Comparison of ENCODE assay signal across 8 cellular contexts in genomic region chr12:66131067-66131688, GRCh38. TPM values are rescaled to one million over a fixed set of nuclear protein-coding genes. Genes with fewer than 3 reads are reported as not detected.
DNase-seq lines count a peak whose midpoint lies in the region; ATAC-seq and TF ChIP-seq lines count a peak whose summit lies in the region.

No MANE protein-coding gene starts in this region.

- H3K36me3 ChIP-seq in heart left ventricle (peaks cover 0 to 30% (median 27%) of the 10 kb centered on the region in 9 donors), SU-DHL-6 (ENCODE audit: low read length) (peaks cover 22% of the 10 kb centered on the region), skeletal muscle tissue (ENCODE audit: control insufficient read depth in 3 of 3, insufficient read depth in 3 of 3, low read length in 3 of 3) (peaks cover 0 to 17% (median 14%) of the 10 kb centered on the region in 3 donors)

- H3K9me3 ChIP-seq in heart left ventricle (no peaks in the 10 kb centered on the region), SU-DHL-6 (ENCODE audit: insufficient read depth, low read length) (no peaks in the 10 kb centered on the region), skeletal muscle tissue (ENCODE audit: control insufficient read depth in 3 of 3, low read length in 3 of 3) (no peaks in the 10 kb centered on the region)

- H4K20me1 ChIP-seq in SU-DHL-6 (ENCODE audit: low read depth, low read length): no peaks in the 10 kb centered on the region

- DNase-seq in heart left ventricle (no peak), Right ventricle myocardium superior (no peak), foreskin keratinocyte (no peak)
- no peak for DNase-seq in NK-92 treated with Interleukin-12 subunit alpha and Interleukin-12 subunit beta, amount 100 ng/mL, for 24 hours (lab: John Stamatoyannopoulos, UW)

- no peaks in the 10 kb centered on the region for H3K9me2 ChIP-seq in SU-DHL-6 (replicated peaks; ENCODE audit: insufficient read depth, low read length)

- peak overlapping the region; percentile 83 for H3K4me2 ChIP-seq in SU-DHL-6 (ENCODE audit: low read depth, low read length, poor library complexity, severe bottlenecking)

- H3K27me3 ChIP-seq in heart left ventricle: no peaks in the 10 kb centered on the region
- H3K27me3 ChIP-seq in SU-DHL-6 (ENCODE audit: low read length): no peaks in the 10 kb centered on the region
- no peaks in the 10 kb centered on the region for H3K27me3 ChIP-seq in foreskin keratinocyte
- no peaks in the 10 kb centered on the region for H3K27me3 ChIP-seq in skeletal muscle tissue (ENCODE audit: control insufficient read depth in 3 of 3, insufficient read depth in 3 of 3, low read length in 3 of 3)

- ATAC-seq in heart left ventricle (peak in 2 of 4 donors; percentile 9 to 21), Right ventricle myocardium superior (ENCODE audit: poor library complexity) (no peak), foreskin keratinocyte (peak; percentile 66), GM21786 (IDR thresholded peaks at IDR 0.05; ENCODE audit: unreplicated experiment) (no peak), GM21423 (IDR thresholded peaks at IDR 0.05; ENCODE audit: unreplicated experiment) (no peak)

- peaks cover 52% of the 10 kb centered on the region for H3K79me2 ChIP-seq in SU-DHL-6 (ENCODE audit: insufficient read depth, low read length)

- 0 out of 2 replicates have a peak, but pooled peaks cover 7% of the 10 kb centered on the region for H3F3A ChIP-seq in SU-DHL-6 (ENCODE audit: insufficient read depth)

- peak overlapping the region; percentile 75 for H2AFZ ChIP-seq in SU-DHL-6 (ENCODE audit: low read depth, low read length, severe bottlenecking)

- H3K4me1 ChIP-seq in heart left ventricle: peaks cover 0 to 45% (median 29%) of the 10 kb centered on the region in 12 donors
- H3K4me1 ChIP-seq in foreskin keratinocyte: peaks cover 20% of the 10 kb centered on the region
- peaks cover 15 to 18% (median 15%) of the 10 kb centered on the region in 3 donors for H3K4me1 ChIP-seq in skeletal muscle tissue (ENCODE audit: control insufficient read depth in 3 of 3, insufficient read depth in 3 of 3, low read length in 3 of 3)

- intact Hi-C loops in heart left ventricle (cut with DNase I): loop anchor here in 1 of 10 donors (5.0 kb wide), 1 partner anchor 171 kb away; the partner anchor contains the start of gene HELB
- intact Hi-C loops in Right ventricle myocardium superior (cut with DNase I): no loop called here

- TF ChIP-seq POLR2A in heart left ventricle (IDR thresholded peaks at IDR 0.05): no peak

- H3K4me3 ChIP-seq in heart left ventricle (peak overlapping the region; percentile 58 to 96 (median 74)), SU-DHL-6 (ENCODE audit: insufficient read depth, low read length, poor library complexity, severe bottlenecking) (peak overlapping the region; percentile 99), skeletal muscle tissue (ENCODE audit: low read length in 3 of 3) (peak overlapping the region; percentile 97 to 100 (median 98))

- no peak for TF ChIP-seq CTCF in heart left ventricle (IDR thresholded peaks at IDR 0.05)
- TF ChIP-seq CTCF in SU-DHL-6 (IDR thresholded peaks at IDR 0.05; ENCODE audit: insufficient read depth, low read length, poor library complexity, severe bottlenecking): no peak
- no peak for TF ChIP-seq CTCF in foreskin keratinocyte (conservative IDR thresholded peaks at IDR 0.05)

- WGBS in heart left ventricle, 4 donors: 8 to 10% (median 10%) methylated on average over 11 of the region's 11 CpGs

- H3K27ac ChIP-seq in heart left ventricle: peak overlapping the region in 11 of 12 donors; percentile 56 to 91 (median 80)
- peak overlapping the region; percentile 63 for H3K27ac ChIP-seq in SU-DHL-6 (ENCODE audit: low read depth, low read length)
- peak overlapping the region; percentile 72 for H3K27ac ChIP-seq in foreskin keratinocyte
- H3K27ac ChIP-seq in skeletal muscle tissue (ENCODE audit: low read depth, low read length): no peak overlapping the region

- H3K9ac ChIP-seq in SU-DHL-6 (ENCODE audit: low read length) (peak overlapping the region; percentile 92), skeletal muscle tissue (ENCODE audit: low read depth in 1 of 3, low read length in 3 of 3) (peak overlapping the region; percentile 86 to 93 (median 91))

RNA-seq across cellular contexts. Expression of gene LLPH, which starts 0.6 kb away (rescaled TPM):
- total RNA-seq in heart left ventricle (10 to 100 TPM in 7 of 9 donors, 1 to 10 TPM in 2; 5.0 to 36.4 (median 18.3) TPM), Right ventricle myocardium superior (14.8 TPM), foreskin keratinocyte (41.8 and 44.9 TPM in 2 replicates), skeletal muscle tissue (2.6 TPM)
- polyA plus RNA-seq in heart left ventricle (10 to 100 TPM; 11.4 to 49.1 TPM), foreskin keratinocyte (47.3 and 54.5 TPM in 2 replicates)

RNA-seq across cellular contexts. Expression of gene TMBIM4, which starts 38.6 kb away (rescaled TPM):
- total RNA-seq in heart left ventricle (100 to 1,000 TPM in 1 of 9 donors, 10 to 100 TPM in 8; 52.2 to 131 (median 85.3) TPM), Right ventricle myocardium superior (60.8 TPM), foreskin keratinocyte (67.4 and 90.6 TPM in 2 replicates), skeletal muscle tissue (28.7 TPM)
- polyA plus RNA-seq in heart left ventricle (100 to 1,000 TPM in 1 of 2 donors, 10 to 100 TPM in 1; 91.2 to 129 TPM), foreskin keratinocyte (76.3 and 94.6 TPM in 2 replicates)

RNA-seq across cellular contexts. Expression of gene IRAK3, which starts 57.8 kb away (rescaled TPM):
- total RNA-seq in heart left ventricle (10 to 100 TPM in 1 of 9 donors, 1 to 10 TPM in 8; 3.0 to 11.4 (median 5.7) TPM), Right ventricle myocardium superior (4.0 TPM), foreskin keratinocyte (0.24 and 0.32 TPM in 2 replicates), skeletal muscle tissue (11.0 TPM)
- polyA plus RNA-seq in heart left ventricle (1 to 10 TPM; 2.2 to 3.6 TPM), foreskin keratinocyte (0.06 and 0.09 TPM in 2 replicates)
